ENCODE assay signal across 8 cellular contexts in the genomic region with DNA sequence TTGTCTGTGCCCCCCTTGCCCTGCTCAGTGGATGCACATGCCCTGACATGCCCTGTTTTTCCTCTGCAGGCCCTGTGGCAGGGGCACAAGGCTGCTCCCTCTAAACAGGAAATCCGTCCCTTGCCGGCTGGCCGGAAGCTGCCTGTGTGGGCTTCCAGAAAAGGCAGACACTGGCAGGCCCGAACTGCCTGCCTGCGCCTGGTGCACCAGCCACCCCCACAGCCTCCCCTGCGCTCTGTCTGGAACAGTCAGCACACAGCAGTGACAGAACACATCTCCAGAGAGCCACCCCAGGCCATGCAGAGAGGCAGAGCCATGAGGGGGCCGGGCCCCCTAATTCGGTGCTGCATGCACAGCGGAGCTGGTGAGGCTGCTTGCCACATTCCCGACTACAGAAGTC. TPM values are rescaled to one million over a fixed set of nuclear protein-coding genes. Genes with fewer than 3 reads are reported as not detected.
A peak's percentile ranks its signal among the peaks of the same experiment; 100 is the strongest.
DNase-seq lines count a peak whose midpoint lies in the region; ATAC-seq and TF ChIP-seq lines count a peak whose summit lies in the region.

No MANE protein-coding gene starts in this region.

- intact Hi-C loops in CD8-positive, alpha-beta T cell (cut with DNase I, micrococcal nuclease): loop anchor here in 1 of 2 experiments (1.0 kb wide), 1 partner anchor 450 kb away; no protein-coding TSS in a partner anchor

- H3K27me3 Mint-ChIP-seq in CD8-positive, alpha-beta T cell (ENCODE audit: low read depth): no peaks in the 10 kb centered on the region
- H3K27me3 Mint-ChIP-seq in T-helper 2 cell treated with Interferon-gamma antibody and Interleukin-4, amounts not matched to agents 5 μg/mL and 100 μg/mL, for 36 hours (ENCODE audit: low read depth): peaks cover 5% of the 10 kb centered on the region

- H3K27me3 ChIP-seq in CD8-positive, alpha-beta T cell (ENCODE audit: insufficient read depth, low read length): no peaks in the 10 kb centered on the region

- H3K36me3 Mint-ChIP-seq in CD8-positive, alpha-beta T cell: no peaks in the 10 kb centered on the region
- H3K36me3 Mint-ChIP-seq in T-helper 2 cell treated with Interferon-gamma antibody and Interleukin-4, amounts not matched to agents 5 μg/mL and 100 μg/mL, for 36 hours (ENCODE audit: low read depth): no peaks in the 10 kb centered on the region

- no peaks in the 10 kb centered on the region for H3K36me3 ChIP-seq in CD8-positive, alpha-beta T cell (ENCODE audit: insufficient read depth, low read length)

- H3K9me3 Mint-ChIP-seq in CD8-positive, alpha-beta T cell: no peaks in the 10 kb centered on the region
- no peaks in the 10 kb centered on the region for H3K9me3 Mint-ChIP-seq in T-helper 2 cell treated with Interferon-gamma antibody and Interleukin-4, amounts not matched to agents 5 μg/mL and 100 μg/mL, for 36 hours

- ATAC-seq in CD8-positive, alpha-beta T cell: peak; percentile 78
- ATAC-seq in omental fat pad (ENCODE audit: low FRiP score) (peak; percentile 22), GM19452 (IDR thresholded peaks at IDR 0.05; ENCODE audit: unreplicated experiment) (no peak), HG03439 (IDR thresholded peaks at IDR 0.05; ENCODE audit: unreplicated experiment) (no peak), HG03565 (IDR thresholded peaks at IDR 0.05; ENCODE audit: unreplicated experiment) (no peak)

- H3K9me3 ChIP-seq in CD8-positive, alpha-beta T cell (ENCODE audit: low read length): no peaks in the 10 kb centered on the region

- DNase-seq in CD8-positive, alpha-beta T cell: peak in 6 of 7 experiments; percentile 12 to 73 (median 30)
- DNase-seq in T-helper 2 cell treated with Interferon-gamma antibody and Interleukin-4, amounts not matched to agents 5 μg/mL and 100 μg/mL, for 36 hours (ENCODE audit: low spot score): peak; percentile 7
- DNase-seq in dermis blood vessel endothelial cell: peak; percentile 41
- no peak for DNase-seq in omental fat pad (ENCODE audit: low spot score)
- no peak for DNase-seq in NCI-H345 (lab: John Stamatoyannopoulos, UW)

- no peak overlapping the region for H3K4me3 ChIP-seq in CD8-positive, alpha-beta T cell (ENCODE audit: low read depth, low read length)

- CTCF ChIA-PET in CD8-positive, alpha-beta T cell (lab: Charles Lee): interaction anchor here (0.6 to 3.3 kb wide), 17 partner anchors 9 to 1819 kb away, joined by 3 to 24 read pairs (median 4); a partner anchor contains a TSS

- no peak overlapping the region for H3K27ac ChIP-seq in CD8-positive, alpha-beta T cell (ENCODE audit: low read depth, low read length)

- POLR2A ChIA-PET in CD8-positive, alpha-beta T cell (lab: Charles Lee): interaction anchor here (0.6 to 1.8 kb wide), 4 partner anchors 34 to 450 kb away, joined by 3 to 9 read pairs (median 5); a partner anchor contains a TSS

- H3K4me1 ChIP-seq in CD8-positive, alpha-beta T cell (ENCODE audit: insufficient read depth, low read length): peaks cover 35% of the 10 kb centered on the region

- no peak for TF ChIP-seq CTCF in CD8-positive, alpha-beta T cell (IDR thresholded peaks at IDR 0.05)
- no peak for TF ChIP-seq CTCF in omental fat pad (IDR thresholded peaks at IDR 0.05)

- peak overlapping the region; percentile 92 for H3K27ac Mint-ChIP-seq in CD8-positive, alpha-beta T cell
- peak overlapping the region; percentile 53 for H3K27ac Mint-ChIP-seq in T-helper 2 cell treated with Interferon-gamma antibody and Interleukin-4, amounts not matched to agents 5 μg/mL and 100 μg/mL, for 36 hours

- H3K4me1 Mint-ChIP-seq in CD8-positive, alpha-beta T cell (ENCODE audit: low read depth): peaks cover 50% of the 10 kb centered on the region
- peaks cover 19% of the 10 kb centered on the region for H3K4me1 Mint-ChIP-seq in T-helper 2 cell treated with Interferon-gamma antibody and Interleukin-4, amounts not matched to agents 5 μg/mL and 100 μg/mL, for 36 hours (ENCODE audit: low read depth)

- peak overlapping the region; percentile 57 for H3K4me3 Mint-ChIP-seq in CD8-positive, alpha-beta T cell
- no peak overlapping the region for H3K4me3 Mint-ChIP-seq in T-helper 2 cell treated with Interferon-gamma antibody and Interleukin-4, amounts not matched to agents 5 μg/mL and 100 μg/mL, for 36 hours

RNA-seq across cellular contexts. Expression of a gene that starts 33.5 kb away (rescaled TPM):
- under 1 TPM in 1 of 2 experiments, not detected in 1; 0.19 TPM for total RNA-seq in CD8-positive, alpha-beta T cell
- total RNA-seq in dermis blood vessel endothelial cell (under 0.01 and 0.05 TPM in 2 replicates), omental fat pad (1 to 10 TPM; 1.7 to 4.9 (median 3.2) TPM)

Comparison
In these comparisons a context has a peak if more than half of its experiments do, and no peak if none do; other contexts are left out.
1. ATAC-seq: peak in CD8-positive, alpha-beta T cell (single experiment) and omental fat pad (single experiment); none in GM19452 (single experiment), HG03439 (single experiment) and HG03565 (single experiment).
2. DNase-seq: peak in CD8-positive, alpha-beta T cell (6 of 7), T-helper 2 cell treated with Interferon-gamma antibody and Interleukin-4, amounts not matched to agents 5 μg/mL and 100 μg/mL, for 36 hours (single experiment) and dermis blood vessel endothelial cell (single experiment); none in omental fat pad (single experiment) and NCI-H345 (single experiment).